ENCODE assay signal across 1 cellular context in genomic region chr2:224448236-224448635, GRCh38.
TF ChIP-seq lines count a peak whose summit lies in the region.

No MANE protein-coding gene starts in this region.

TF ChIP-seq in HepG2, 621 proteins besides CTCF, POLR2A, EP300 and RAD21:
- TF ChIP-seq ZGPAT (CRISPR knock-in tag; IDR thresholded peaks at IDR 0.05) (no peak), ZFP90 (CRISPR knock-in tag; IDR thresholded peaks at IDR 0.05; ENCODE audit: borderline replicate concordance) (no peak), HBP1 (CRISPR knock-in tag; IDR thresholded peaks at IDR 0.05; ENCODE audit: low read depth) (no peak), ZNF567 (CRISPR knock-in tag; IDR thresholded peaks at IDR 0.05; ENCODE audit: borderline replicate concordance) (no peak), RFX5 (IDR thresholded peaks at IDR 0.05; ENCODE audit: low read depth, low read length) (no peak), SOX6 (IDR thresholded peaks at IDR 0.05) (no peak), SOX6 (CRISPR knock-in tag; IDR thresholded peaks at IDR 0.05) (no peak), ARNT (IDR thresholded peaks at IDR 0.05) (no peak), ZNF10 (CRISPR knock-in tag; IDR thresholded peaks at IDR 0.05; ENCODE audit: borderline replicate concordance, low read depth) (no peak), MAFG (CRISPR knock-in tag; IDR thresholded peaks at IDR 0.05) (no peak), CREB3 (CRISPR knock-in tag; IDR thresholded peaks at IDR 0.05) (no peak), ZBTB34 (CRISPR knock-in tag; IDR thresholded peaks at IDR 0.05) (no peak), PRDM4 (CRISPR knock-in tag; IDR thresholded peaks at IDR 0.05; ENCODE audit: borderline replicate concordance) (no peak), FOXO4 (CRISPR knock-in tag; conservative IDR thresholded peaks at IDR 0.05) (no peak), E2F1 (CRISPR knock-in tag; IDR thresholded peaks at IDR 0.05) (no peak), TBX3 (IDR thresholded peaks at IDR 0.05; ENCODE audit: borderline replicate concordance) (no peak), BORCS8-MEF2B (CRISPR knock-in tag; IDR thresholded peaks at IDR 0.05) (no peak), ZNF350 (CRISPR knock-in tag; IDR thresholded peaks at IDR 0.05; ENCODE audit: borderline replicate concordance, low read depth) (no peak), RERE (CRISPR knock-in tag; IDR thresholded peaks at IDR 0.05; ENCODE audit: low read depth) (no peak)
